ENCODE assay signal across 8 cellular contexts in genomic region chr5:142109356-142110045, GRCh38. TPM values are rescaled to one million over a fixed set of nuclear protein-coding genes. Genes with fewer than 3 reads are reported as not detected.
DNase-seq lines count a peak whose midpoint lies in the region; ATAC-seq and TF ChIP-seq lines count a peak whose summit lies in the region.

No MANE protein-coding gene starts in this region.

- peak overlapping the region; percentile 94 for H3K4me3 Mint-ChIP-seq in central memory CD8-positive, alpha-beta T cell

- no peaks in the 10 kb centered on the region for H3K27me3 ChIP-seq in subcutaneous abdominal adipose tissue (ENCODE audit: control insufficient read depth in 5 of 5, insufficient read depth in 4 of 5, low read length in 5 of 5)

- CTCF ChIA-PET in AG04449 (lab: Yijun Ruan, JAX) = interaction anchor here (0.8 to 2.2 kb wide), 3 partner anchors 33 to 149 kb away, joined by 3 to 14 read pairs (median 3); partner anchors contain the start of gene GNPDA1

- H3K27ac Mint-ChIP-seq in central memory CD8-positive, alpha-beta T cell (ENCODE audit: low read depth) = peak overlapping the region; percentile 95

- ATAC-seq in central memory CD8-positive, alpha-beta T cell (replicated peaks; ENCODE audit: extremely low read depth, poor library complexity, severe bottlenecking) = peak; percentile 30
- peak; percentile 7 for ATAC-seq in left lobe of liver

- H3K27me3 Mint-ChIP-seq in central memory CD8-positive, alpha-beta T cell = no peaks in the 10 kb centered on the region

- H3K4me3 ChIP-seq in AG04449 (ENCODE audit: low read depth, low read length) (peak overlapping the region; percentile 74), subcutaneous abdominal adipose tissue (ENCODE audit: low read depth in 1 of 5, low read length in 5 of 5) (peak overlapping the region; percentile 65 to 96 (median 95))

- H3K27ac ChIP-seq in subcutaneous abdominal adipose tissue (ENCODE audit: low read depth, low read length) = peak overlapping the region; percentile 95

- H3K4me1 Mint-ChIP-seq in central memory CD8-positive, alpha-beta T cell = peaks cover 55% of the 10 kb centered on the region

- no peak for DNase-seq in AG04449 (ENCODE audit: low read depth, low spot score)
- DNase-seq in GM13976 (ENCODE audit: low spot score) = peak; percentile 30
- peak; percentile 67 for DNase-seq in OCI-M1 (lab: John Stamatoyannopoulos, UW)
- peak in 1 of 2 donors; percentile 21 for DNase-seq in central memory CD8-positive, alpha-beta T cell (ENCODE audit: low spot score in 2 of 2)
- no peak for DNase-seq in left lobe of liver (ENCODE audit: low spot score)
- DNase-seq in SHP77 (lab: John Stamatoyannopoulos, UW) = no peak
- DNase-seq in NCI-H1417 treated with DMSO at 0.1 percent for 48 hours (lab: John Stamatoyannopoulos, UW) = no peak

- no peak for TF ChIP-seq CTCF in AG04449 (IDR thresholded peaks at IDR 0.05; ENCODE audit: insufficient read depth, low read length, missing control alignments)
- TF ChIP-seq CTCF in GM13976 (IDR thresholded peaks at IDR 0.05; ENCODE audit: borderline replicate concordance, control extremely low read depth, extremely low read depth, insufficient read depth, missing control alignments) = no peak

- H3K9me3 ChIP-seq in subcutaneous abdominal adipose tissue (ENCODE audit: control insufficient read depth in 5 of 5, low read length in 5 of 5) = no peaks in the 10 kb centered on the region

- H3K36me3 ChIP-seq in subcutaneous abdominal adipose tissue (ENCODE audit: control insufficient read depth in 5 of 5, insufficient read depth in 5 of 5, low read length in 5 of 5) = peaks cover 0 to 7% (median 0%) of the 10 kb centered on the region in 5 donors

- no peaks in the 10 kb centered on the region for H3K9me3 Mint-ChIP-seq in central memory CD8-positive, alpha-beta T cell

- peaks cover 13% of the 10 kb centered on the region for H3K36me3 Mint-ChIP-seq in central memory CD8-positive, alpha-beta T cell (ENCODE audit: insufficient read depth)

- H3K9ac ChIP-seq in subcutaneous abdominal adipose tissue (ENCODE audit: low read length in 5 of 5) = peak overlapping the region; percentile 70 to 97 (median 95)

- in situ Hi-C loops in GM13976 (cut with MboI; ENCODE audit: low sequenced_read_pairs, unreplicated experiment) = no loop called here

- POLR2A ChIA-PET in AG04449 (lab: Yijun Ruan, JAX) = interaction anchor here (0.7 to 1.8 kb wide), 3 partner anchors 97 to 781 kb away, joined by 3 to 5 read pairs (median 3); partner anchors contain the start of genes GNPDA1 and RNF14

- H3K4me1 ChIP-seq in subcutaneous abdominal adipose tissue (ENCODE audit: control insufficient read depth in 5 of 5, insufficient read depth in 5 of 5, low read length in 5 of 5) = peaks cover 4 to 57% (median 30%) of the 10 kb centered on the region in 5 donors

RNA-seq across cellular contexts. Expression of gene NDFIP1, which starts 0.9 kb away (rescaled TPM):
- 46.7 TPM for total RNA-seq in left lobe of liver

Comparison
In these comparisons a context has a peak if more than half of its experiments do, and no peak if none do; other contexts are left out.
1. DNase-seq: peak in GM13976 (single experiment) and OCI-M1 (single experiment); none in AG04449 (single experiment), left lobe of liver (single experiment), SHP77 (0 of 2) and NCI-H1417 treated with DMSO at 0.1 percent for 48 hours (single experiment).